ENCODE assay signal across 8 cellular contexts in the genomic region with DNA sequence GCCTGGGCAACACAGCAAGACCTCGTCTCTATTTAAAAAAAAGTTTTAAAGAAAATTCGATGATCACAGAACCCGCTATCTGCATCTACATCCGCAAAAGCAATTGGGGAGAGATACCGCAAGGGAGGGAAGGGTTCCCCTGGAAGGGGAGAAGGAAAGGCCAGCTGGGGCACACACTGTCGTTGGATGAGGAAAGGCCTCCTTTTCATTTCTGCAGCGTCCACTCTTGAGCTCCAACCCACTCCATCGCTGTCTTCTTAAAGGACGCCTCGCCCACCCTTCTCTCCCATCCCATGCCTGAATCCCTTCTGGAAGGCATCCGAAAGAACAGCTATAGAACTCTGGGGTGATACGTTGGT. TPM values are rescaled to one million over a fixed set of nuclear protein-coding genes. Genes with fewer than 3 reads are reported as not detected.
DNase-seq lines count a peak whose midpoint lies in the region; ATAC-seq and TF ChIP-seq lines count a peak whose summit lies in the region.

No MANE protein-coding gene starts in this region.

- H3K27me3 Mint-ChIP-seq in Caco-2 (ENCODE audit: insufficient read depth, unreplicated experiment) = peaks cover 2% of the 10 kb centered on the region

- intact Hi-C loops in Caco-2 (cut with micrococcal nuclease; ENCODE audit: unreplicated experiment) (loop anchor here (1.0 kb wide), 2 partner anchors 9 to 12 kb away; no protein-coding TSS in a partner anchor), right cardiac atrium (cut with DNase I) (no loop called here), sigmoid colon (cut with DNase I) (no loop called here)

- ATAC-seq in RWPE2 (ENCODE audit: low read depth) (no peak; the same call in 2 of the 3 replicates), right cardiac atrium (peak; percentile 2 to 5)

- POLR2A ChIA-PET in Caco-2 (lab: Charles Lee) = interaction anchor here (0.6 to 1.6 kb wide), 4 partner anchors 11 to 239 kb away, joined by 3 to 37 read pairs (median 4); a partner anchor contains a TSS

- peaks cover 10% of the 10 kb centered on the region; the same call in 1 of the 2 replicates for H3K4me1 ChIP-seq in Caco-2
- H3K4me1 ChIP-seq in RWPE2 (ENCODE audit: insufficient read depth, poor library complexity, severe bottlenecking) = no peaks in the 10 kb centered on the region
- H3K4me1 ChIP-seq in right cardiac atrium (ENCODE audit: control insufficient read depth, insufficient read depth, low read length) = peaks cover 4% of the 10 kb centered on the region
- peaks cover 0 to 68% (median 59%) of the 10 kb centered on the region in 4 donors for H3K4me1 ChIP-seq in sigmoid colon

- TF ChIP-seq CTCF in Caco-2 (IDR thresholded peaks at IDR 0.05; ENCODE audit: insufficient read depth in 1 of 2, low read depth in 1 of 2, low read length in 1 of 2, severe bottlenecking in 1 of 2, unreplicated experiment in 1 of 2) (no peak), RWPE2 (IDR thresholded peaks at IDR 0.05; ENCODE audit: poor library complexity, severe bottlenecking) (no peak), sigmoid colon (IDR thresholded peaks at IDR 0.05) (no peak)

- CTCF ChIA-PET in Caco-2 (lab: Charles Lee) = interaction anchor here (0.6 to 1.3 kb wide), 5 partner anchors 12 to 151 kb away, joined by 3 to 8 read pairs (median 3); no protein-coding TSS in a partner anchor

- H3K27ac ChIP-seq in RWPE2 (ENCODE audit: poor library complexity, severe bottlenecking) = no peak overlapping the region
- H3K27ac ChIP-seq in right cardiac atrium (ENCODE audit: low read length) = no peak overlapping the region
- no peak overlapping the region for H3K27ac ChIP-seq in sigmoid colon

- H3K4me3 Mint-ChIP-seq in Caco-2 (ENCODE audit: unreplicated experiment) = no peak overlapping the region

- no peak overlapping the region for H3K27ac Mint-ChIP-seq in Caco-2 (ENCODE audit: unreplicated experiment)

- H3K27me3 ChIP-seq in Caco-2 (replicated peaks; ENCODE audit: control insufficient read depth, insufficient read depth, low read length) = no peaks in the 10 kb centered on the region
- H3K27me3 ChIP-seq in RWPE2 (ENCODE audit: insufficient read depth, poor library complexity, severe bottlenecking) = peaks cover 21% of the 10 kb centered on the region
- no peaks in the 10 kb centered on the region for H3K27me3 ChIP-seq in right cardiac atrium (ENCODE audit: control insufficient read depth, insufficient read depth)
- peaks cover 21 to 44% (median 27%) of the 10 kb centered on the region in 3 donors for H3K27me3 ChIP-seq in sigmoid colon

- peaks cover 24% of the 10 kb centered on the region for H3K4me1 Mint-ChIP-seq in Caco-2 (ENCODE audit: low read depth, unreplicated experiment)

- no TSS peak for BruUV-seq in Caco-2 (replicated peaks; lab: Mats Ljungman, UMichigan)

- peaks cover 25% of the 10 kb centered on the region for H3K36me3 Mint-ChIP-seq in Caco-2 (ENCODE audit: insufficient read depth, unreplicated experiment)

- 37% methylated on average over 12 of the region's 12 CpGs for WGBS in right cardiac atrium
- 36 to 46% methylated on average over 12 of the region's 12 CpGs for WGBS in sigmoid colon, 2 donors

- H3K36me3 ChIP-seq in Caco-2 (ENCODE audit: control insufficient read depth, insufficient read depth, low read length) (no peaks in the 10 kb centered on the region), RWPE2 (ENCODE audit: low read depth) (peaks cover 10% of the 10 kb centered on the region), sigmoid colon (peaks cover 8 to 23% (median 13%) of the 10 kb centered on the region in 4 donors)

- H3K9me3 ChIP-seq in Caco-2 (no peaks in the 10 kb centered on the region), RWPE2 (ENCODE audit: severe bottlenecking) (no peaks in the 10 kb centered on the region), right cardiac atrium (ENCODE audit: control insufficient read depth, low read length) (no peaks in the 10 kb centered on the region), sigmoid colon (no peaks in the 10 kb centered on the region)

- TF ChIP-seq POLR2A in sigmoid colon (IDR thresholded peaks at IDR 0.05) = no peak

- no peak for TF ChIP-seq EP300 in sigmoid colon (IDR thresholded peaks at IDR 0.05)

- no peaks in the 10 kb centered on the region for H3K9me3 Mint-ChIP-seq in Caco-2 (ENCODE audit: unreplicated experiment)

- DNase-seq in Caco-2 (no peak), RWPE2 (ENCODE audit: low spot score) (no peak), right cardiac atrium (no peak), sigmoid colon (no peak), AG08395 (ENCODE audit: low spot score) (no peak), T-helper 1 cell (no peak), CD1c-positive myeloid dendritic cell (ENCODE audit: extremely low spot score) (no peak), OCI-M1 (lab: John Stamatoyannopoulos, UW) (no peak)

- H3K4me3 ChIP-seq in Caco-2 (ENCODE audit: low read depth, low read length) (peak overlapping the region; percentile 74), RWPE2 (ENCODE audit: severe bottlenecking) (peak overlapping the region; percentile 33), right cardiac atrium (ENCODE audit: low read length) (peak overlapping the region; percentile 75), sigmoid colon (peak overlapping the region; percentile 23 to 47 (median 44))

RNA-seq across cellular contexts. Expression of a gene that starts 3.2 kb away (rescaled TPM):
- 1.7 and 2.6 TPM in 2 replicates for total RNA-seq in Caco-2 (2022)
- total RNA-seq in right cardiac atrium = not detected
- 0.02 TPM for polyA plus RNA-seq in right cardiac atrium
- total RNA-seq in sigmoid colon = not detected
- polyA plus RNA-seq in sigmoid colon = under 1 TPM in 2 of 3 donors, not detected in 1; under 0.01 to 0.34 TPM

RNA-seq across cellular contexts. Expression of a gene that starts 11.1 kb away (rescaled TPM):
- total RNA-seq in Caco-2 (2022) (115 and 132 TPM in 2 replicates), right cardiac atrium (100 to 1,000 TPM in 2 of 4 donors, 10 to 100 TPM in 2; 83.0 to 303 (median 113) TPM), sigmoid colon (100 to 1,000 TPM in 1 of 4 donors, 10 to 100 TPM in 3; 65.5 to 189 (median 97.3) TPM)
- polyA plus RNA-seq in right cardiac atrium (110 TPM), sigmoid colon (10 to 100 TPM in 1 of 3 donors, 1 to 10 TPM in 2; 7.9 to 44.1 (median 9.0) TPM)

RNA-seq across cellular contexts. Expression of a gene that starts 30.3 kb away (rescaled TPM):
- total RNA-seq in Caco-2 (2022) (not detected in 2 replicates), right cardiac atrium (not detected), sigmoid colon (not detected)
- polyA plus RNA-seq in right cardiac atrium (0.05 TPM), sigmoid colon (under 1 TPM in 1 of 3 donors, not detected in 2; 0.20 TPM)

RNA-seq across cellular contexts. Expression of a gene that starts 54.7 kb away (rescaled TPM):
- total RNA-seq in Caco-2 (2022) (not detected in 2 replicates), right cardiac atrium (under 1 TPM; 0.20 to 0.71 (median 0.58) TPM), sigmoid colon (under 1 TPM in 3 of 4 donors, not detected in 1; 0.27 to 0.36 (median 0.33) TPM)
- polyA plus RNA-seq in right cardiac atrium (0.20 TPM), sigmoid colon (under 1 TPM in 1 of 3 donors, not detected in 2; 0.10 TPM)
